ENCODE assay signal across 20 cellular contexts in genomic region chr5:142531977-142532376, GRCh38.
DNase-seq lines count a peak whose midpoint lies in the region; ATAC-seq, FAIRE-seq and TF ChIP-seq lines count a peak whose summit lies in the region.
"Had no signal": no experiment of that assay in that cellular context is flagged by ENCODE, and none has a peak within 500 bp of the region (broad histone marks: within the 10 kb centered on the region; RNA-seq: fewer than 3 reads in every experiment).

No MANE protein-coding gene starts in this region.

- no peak for TF ChIP-seq RAD21 in K562 (CRISPR knock-in tag; conservative IDR thresholded peaks at IDR 0.05 in 1 of 2, IDR thresholded peaks at IDR 0.05 in 1 of 2)

- WGBS in K562 (ENCODE audit: insufficient coverage, low coverage, missing lambda C conversion rate): 37% methylated on average over 5 of the region's 5 CpGs

- H3K27ac ChIP-seq in K562 (ENCODE audit: extremely low read depth, low read depth, low read length) (no peak overlapping the region), parathyroid adenoma (peak overlapping the region; percentile 27)
- H3K27ac ChIP-seq: 22Rv1 had no signal

- H3K27me3 ChIP-seq in K562 (ENCODE audit: control insufficient read depth in 2 of 2, insufficient read depth in 2 of 2, low read length in 2 of 2) (peaks cover 0 to 3% of the 10 kb centered on the region in 2 experiments; a peak in 1 of 5 replicates), parathyroid adenoma (ENCODE audit: control insufficient read depth, insufficient read depth, low read length) (no peaks in the 10 kb centered on the region)

- in situ Hi-C loops in K562 (cut with MboI): no loop called here

- H2AFZ ChIP-seq in K562 (ENCODE audit: low read depth, low read length) (peak overlapping the region; percentile 23; the same call in 1 of the 2 replicates), parathyroid adenoma (no peak overlapping the region)

- no peaks in the 10 kb centered on the region; a peak in 2 of 5 replicates for H3K4me1 ChIP-seq in K562 (replicated peaks in 1 of 2; ENCODE audit: control insufficient read depth in 2 of 2, insufficient read depth in 2 of 2, low read length in 2 of 2)
- H3K4me1 ChIP-seq in parathyroid adenoma: no peaks in the 10 kb centered on the region
- H3K4me1 ChIP-seq: HAP-1 had no signal

- no TSS peak for BruUV-seq in K562 (replicated peaks; lab: Mats Ljungman, UMichigan)

- no peaks in the 10 kb centered on the region for H3K9me1 ChIP-seq in K562 (ENCODE audit: control insufficient read depth, insufficient read depth, low read length)

- TF ChIP-seq CTCF in K562 (IDR thresholded peaks at IDR 0.05 in 2 of 3, conservative IDR thresholded peaks at IDR 0.05 in 1 of 3; ENCODE audit: insufficient read depth in 2 of 3, low read depth in 1 of 3, low read length in 3 of 3) (no peak), parathyroid adenoma (IDR thresholded peaks at IDR 0.05) (no peak), GM10266 (IDR thresholded peaks at IDR 0.05; ENCODE audit: control insufficient read depth, insufficient read depth, low read depth, missing control alignments) (no peak)

- H3K4me3 ChIP-seq in K562 (no peak overlapping the region), parathyroid adenoma (ENCODE audit: low read depth, low read length) (no peak overlapping the region)
- H3K4me3 ChIP-seq: HAP-1 had no signal

- CTCF ChIA-PET in K562 (lab: Yijun Ruan, JAX; ENCODE audit: low intra/inter-chr PET ratio): no interaction called here

- POLR2A ChIA-PET in K562 (lab: Yijun Ruan, JAX): interaction anchor here (0.8 kb wide), 1 partner anchor 31 kb away, joined by 3 read pairs; no protein-coding TSS in a partner anchor

- H3K36me3 ChIP-seq in K562 (ENCODE audit: control insufficient read depth, insufficient read depth, low read length) (no peaks in the 10 kb centered on the region), parathyroid adenoma (ENCODE audit: control insufficient read depth, insufficient read depth, low read length) (no peaks in the 10 kb centered on the region)
- H3K36me3 ChIP-seq: HAP-1 had no signal

- H3K9ac ChIP-seq in K562 (ENCODE audit: insufficient read depth in 1 of 2, low read depth in 2 of 2, low read length in 2 of 2) (no peak overlapping the region), parathyroid adenoma (no peak overlapping the region)

- FAIRE-seq in K562 (lab: Jason Lieb, UNC): no peak
- no peak for FAIRE-seq in H54 (lab: Jason Lieb, UNC)
- FAIRE-seq: D721Med, G401.6, GM12892, GM19239 had no signal

- DNase-seq in Right ventricle myocardium superior (no peak), left cardiac atrium (no peak), K562 (ENCODE audit: extremely low read depth in 1 of 4, low spot score in 3 of 4) (no peak), left ventricle myocardium superior (no peak), cerebellar cortex (ENCODE audit: low spot score) (no peak), H54 (ENCODE audit: insufficient read length, low spot score) (no peak), GM10266 (ENCODE audit: extremely low spot score) (no peak)
- DNase-seq: CD8-positive, alpha-beta T cell; COR-L47; DMS153; DMS79 treated with DMSO at 0.1 percent for 48 hours; EL; GOT3 had no signal

- H3K9me3 ChIP-seq in K562 (replicated peaks; ENCODE audit: control insufficient read depth, insufficient read depth, low read depth, low read length) (no peaks in the 10 kb centered on the region), parathyroid adenoma (ENCODE audit: control insufficient read depth, low read length) (no peaks in the 10 kb centered on the region)
- H3K9me3 ChIP-seq: HAP-1 had no signal

- ATAC-seq in Right ventricle myocardium superior (ENCODE audit: poor library complexity) (peak; percentile 38), left cardiac atrium (no peak), K562 (no peak), left ventricle myocardium superior (peak; percentile 60)
- ATAC-seq: CD8-positive, alpha-beta T cell had no signal

- no peak for TF ChIP-seq EP300 in K562 (IDR thresholded peaks at IDR 0.05; ENCODE audit: low read length)

- no peak for TF ChIP-seq POLR2A in K562 (conservative IDR thresholded peaks at IDR 0.05)
- no peak for TF ChIP-seq POLR2A in H54 (IDR thresholded peaks at IDR 0.05; ENCODE audit: low read depth, low read length)

- H3K79me2 ChIP-seq in K562 (ENCODE audit: control insufficient read depth, insufficient read depth, low read length) (no peaks in the 10 kb centered on the region), parathyroid adenoma (no peaks in the 10 kb centered on the region)

- intact Hi-C loops in Right ventricle myocardium superior (cut with DNase I) (no loop called here), left cardiac atrium (cut with DNase I) (no loop called here), K562 (cut with micrococcal nuclease) (no loop called here), left ventricle myocardium superior (cut with micrococcal nuclease) (no loop called here)

- no peaks in the 10 kb centered on the region for H4K20me1 ChIP-seq in K562 (replicated peaks; ENCODE audit: control insufficient read depth, insufficient read depth, low read length)

- no peak overlapping the region for H3K4me2 ChIP-seq in K562 (ENCODE audit: insufficient read depth, low read length)
- no peak overlapping the region for H3K4me2 ChIP-seq in parathyroid adenoma (ENCODE audit: low read length)

TF ChIP-seq in K562, 482 proteins besides CTCF, POLR2A, EP300 and RAD21:
- TF ChIP-seq POLR2H (tag; IDR thresholded peaks at IDR 0.05; ENCODE audit: low read depth): no peak
- TF ChIP-seq CEBPG (CRISPR knock-in tag; IDR thresholded peaks at IDR 0.05): no peak
- TF ChIP-seq CEBPG (tag; conservative IDR thresholded peaks at IDR 0.05 in 1 of 2, IDR thresholded peaks at IDR 0.05 in 1 of 2): 0 out of 4 replicates have a peak, but pooled peaks of 1 of the 2 experiments have one; percentile 7

Comparison
In these comparisons a context has a peak if more than half of its experiments do, and no peak if none do; other contexts are left out.
1. ATAC-seq: peak in Right ventricle myocardium superior (single experiment) and left ventricle myocardium superior (single experiment); none in left cardiac atrium (0 of 2) and K562 (single experiment).